In genomic region chr1:119713538-119714456, GRCh38 we compare ENCODE assay signal across 1 cellular context.
A peak's percentile ranks its signal among the peaks of the same experiment; 100 is the strongest.
TF ChIP-seq lines count a peak whose summit lies in the region.

No MANE protein-coding gene starts in this region.

TF ChIP-seq in HEK293, 187 proteins besides CTCF, POLR2A, EP300 and RAD21 (continued from another document and continues in another):
- TF ChIP-seq ZNF645 (tag by site-specific recombination; IDR thresholded peaks at IDR 0.05), result no peak
- no peak for TF ChIP-seq ZNF692 (tag by site-specific recombination; IDR thresholded peaks at IDR 0.05)
- TF ChIP-seq SP3 (tag by site-specific recombination; IDR thresholded peaks at IDR 0.05), result peak; percentile 59; the same call in 1 of the 2 replicates
- no peak for TF ChIP-seq ZNF654 (tag by site-specific recombination; IDR thresholded peaks at IDR 0.05; ENCODE audit: low read depth)
- TF ChIP-seq ZNF600 (tag by site-specific recombination; IDR thresholded peaks at IDR 0.05), result peak; percentile 22; the same call in 1 of the 2 replicates
- 0 out of 2 replicates have a peak, but pooled peaks have one; percentile 6 for TF ChIP-seq PRDM6 (tag by site-specific recombination; IDR thresholded peaks at IDR 0.05)
- TF ChIP-seq ZBTB10 (tag by site-specific recombination; IDR thresholded peaks at IDR 0.05), result no peak
- TF ChIP-seq ZNF26 (tag by site-specific recombination; IDR thresholded peaks at IDR 0.05), result no peak
- TF ChIP-seq ZNF169 (tag by site-specific recombination; IDR thresholded peaks at IDR 0.05), result no peak
- TF ChIP-seq KLF17 (tag by site-specific recombination; IDR thresholded peaks at IDR 0.05), result no peak
- peak; percentile 24; the same call in 1 of the 2 replicates for TF ChIP-seq PRDM4 (tag by site-specific recombination; IDR thresholded peaks at IDR 0.05)
- no peak for TF ChIP-seq ZNF239 (tag by site-specific recombination; IDR thresholded peaks at IDR 0.05)
- TF ChIP-seq ZNF580 (tag by site-specific recombination; IDR thresholded peaks at IDR 0.05), result no peak
- no peak for TF ChIP-seq ZXDB (tag by site-specific recombination; IDR thresholded peaks at IDR 0.05)
- TF ChIP-seq ZNF174 (tag by site-specific recombination; IDR thresholded peaks at IDR 0.05), result no peak
- TF ChIP-seq ZBTB7A (tag by site-specific recombination; IDR thresholded peaks at IDR 0.05; ENCODE audit: low read depth), result no peak
- no peak for TF ChIP-seq ZNF302 (tag by site-specific recombination; IDR thresholded peaks at IDR 0.05; ENCODE audit: low read depth)
- no peak for TF ChIP-seq ZSCAN18 (tag by site-specific recombination; IDR thresholded peaks at IDR 0.05)
- 0 out of 2 replicates have a peak, but pooled peaks have one; percentile 11 for TF ChIP-seq OSR2 (tag by site-specific recombination; IDR thresholded peaks at IDR 0.05)
- no peak for TF ChIP-seq ZSCAN4 (tag by site-specific recombination; IDR thresholded peaks at IDR 0.05)
- peak; percentile 60; the same call in 1 of the 2 replicates for TF ChIP-seq KLF9 (tag by site-specific recombination; IDR thresholded peaks at IDR 0.05; ENCODE audit: low read depth)
- peak; percentile 35; the same call in 1 of the 2 replicates for TF ChIP-seq ZNF629 (tag by site-specific recombination; IDR thresholded peaks at IDR 0.05)
- no peak for TF ChIP-seq INSM2 (tag by site-specific recombination; IDR thresholded peaks at IDR 0.05)
- peak; percentile 93 for TF ChIP-seq ZNF341 (tag by site-specific recombination; IDR thresholded peaks at IDR 0.05; ENCODE audit: low read depth)
- peak; percentile 60 for TF ChIP-seq KLF16 (tag by site-specific recombination; IDR thresholded peaks at IDR 0.05)
- TF ChIP-seq ZNF37A (tag by site-specific recombination; IDR thresholded peaks at IDR 0.05), result no peak
- no peak for TF ChIP-seq ZNF23 (tag by site-specific recombination; IDR thresholded peaks at IDR 0.05; ENCODE audit: borderline replicate concordance)
- TF ChIP-seq PRDM10 (tag by site-specific recombination; IDR thresholded peaks at IDR 0.05), result peak; percentile 69
- TF ChIP-seq GLIS1 (tag by site-specific recombination; IDR thresholded peaks at IDR 0.05), result peak; percentile 36
- TF ChIP-seq KLF8 (tag by site-specific recombination; IDR thresholded peaks at IDR 0.05), result 0 out of 2 replicates have a peak, but pooled peaks have one; percentile 42
- no peak for TF ChIP-seq ZNF571 (tag by site-specific recombination; IDR thresholded peaks at IDR 0.05)
- TF ChIP-seq ZNF785 (tag by site-specific recombination; IDR thresholded peaks at IDR 0.05), result no peak
- TF ChIP-seq ZNF202 (tag by site-specific recombination; IDR thresholded peaks at IDR 0.05; ENCODE audit: borderline replicate concordance), result no peak
- TF ChIP-seq KLF1 (tag by site-specific recombination; IDR thresholded peaks at IDR 0.05), result peak; percentile 75
- no peak for TF ChIP-seq ZNF768 (tag by site-specific recombination; IDR thresholded peaks at IDR 0.05)
- no peak for TF ChIP-seq ZNF140 (tag by site-specific recombination; IDR thresholded peaks at IDR 0.05)
- TF ChIP-seq SP7 (tag by site-specific recombination; IDR thresholded peaks at IDR 0.05), result peak; percentile 98
- peak; percentile 10; the same call in 1 of the 2 replicates for TF ChIP-seq ZBTB17 (tag by site-specific recombination; IDR thresholded peaks at IDR 0.05)
